In genomic region chr17:2595200-2595599, GRCh38 we compare ENCODE assay signal across 8 cellular contexts.
DNase-seq lines count a peak whose midpoint lies in the region; TF ChIP-seq lines count a peak whose summit lies in the region.

No MANE protein-coding gene starts in this region.

- H3K79me2 ChIP-seq in Loucy (ENCODE audit: insufficient read depth, low read length), result peaks cover 64% of the 10 kb centered on the region

- H3K27me3 Mint-ChIP-seq in nephron (ENCODE audit: low read depth), result no peaks in the 10 kb centered on the region

- DNase-seq in coronary artery (ENCODE audit: low spot score) (no peak), SW 1271 (lab: John Stamatoyannopoulos, UW) (no peak), NCI-H2107 (lab: John Stamatoyannopoulos, UW) (no peak), GM13976 (ENCODE audit: low spot score) (no peak), MV-4-11 (lab: John Stamatoyannopoulos, UW) (no peak)

- TF ChIP-seq CTCF in Loucy (conservative IDR thresholded peaks at IDR 0.05; ENCODE audit: low read length) (no peak), coronary artery (IDR thresholded peaks at IDR 0.05) (no peak), nephron (IDR thresholded peaks at IDR 0.05; ENCODE audit: unreplicated experiment in 3 of 3) (no peak), GM13976 (IDR thresholded peaks at IDR 0.05; ENCODE audit: borderline replicate concordance, control extremely low read depth, extremely low read depth, insufficient read depth, missing control alignments) (no peak)

- H3K9me2 ChIP-seq in Loucy (replicated peaks; ENCODE audit: low read depth, low read length), result no peaks in the 10 kb centered on the region

- no peak overlapping the region for H2AFZ ChIP-seq in Loucy (ENCODE audit: low read length)

- H3K27me3 ChIP-seq in BLaER1 (no peaks in the 10 kb centered on the region), Loucy (ENCODE audit: insufficient read depth, low read length, poor library complexity, severe bottlenecking) (peaks cover 7% of the 10 kb centered on the region)

- no peaks in the 10 kb centered on the region for H3K9me3 ChIP-seq in BLaER1
- no peaks in the 10 kb centered on the region for H3K9me3 ChIP-seq in Loucy (ENCODE audit: insufficient read depth, low read depth, low read length)

- peak overlapping the region; percentile 93 for H3K4me2 ChIP-seq in BLaER1
- peak overlapping the region; percentile 99 for H3K4me2 ChIP-seq in Loucy (ENCODE audit: low read depth, low read length, poor library complexity, severe bottlenecking)

- H3K27ac ChIP-seq in BLaER1 (peak overlapping the region; percentile 97; the same call in 1 of the 2 replicates), coronary artery (peak overlapping the region; percentile 97)

- peak overlapping the region; percentile 97 for H3K4me3 ChIP-seq in BLaER1
- peak overlapping the region; percentile 98 for H3K4me3 ChIP-seq in Loucy (ENCODE audit: low read length, poor library complexity, severe bottlenecking)
- peak overlapping the region; percentile 99 for H3K4me3 ChIP-seq in coronary artery

- H3K4me3 Mint-ChIP-seq in nephron, result peak overlapping the region; percentile 91 to 95 (median 93)

- no peaks in the 10 kb centered on the region for H3F3A ChIP-seq in Loucy (ENCODE audit: low read depth)

- peaks cover 4% of the 10 kb centered on the region for H3K36me3 Mint-ChIP-seq in nephron (ENCODE audit: low read depth)

- peaks cover 62% of the 10 kb centered on the region for H4K20me1 ChIP-seq in BLaER1
- H4K20me1 ChIP-seq in Loucy (ENCODE audit: insufficient read depth, low read length, poor library complexity, severe bottlenecking), result peaks cover 62% of the 10 kb centered on the region

- H3K9ac ChIP-seq in BLaER1, result peak overlapping the region; percentile 99
- peak overlapping the region; percentile 95 for H3K9ac ChIP-seq in Loucy (ENCODE audit: low read depth, low read length, poor library complexity, severe bottlenecking)

- H3K4me1 ChIP-seq in BLaER1, result peaks cover 39% of the 10 kb centered on the region
- peaks cover 41% of the 10 kb centered on the region for H3K4me1 ChIP-seq in Loucy (ENCODE audit: insufficient read depth, low read length, poor library complexity, severe bottlenecking)

- peak overlapping the region; percentile 76 to 92 (median 79) for H3K27ac Mint-ChIP-seq in nephron

- H3K36me3 ChIP-seq in BLaER1, result peaks cover 7% of the 10 kb centered on the region; the same call in 1 of the 2 replicates
- no peaks in the 10 kb centered on the region for H3K36me3 ChIP-seq in Loucy (ENCODE audit: insufficient read depth, low read length)

- peaks cover 33% of the 10 kb centered on the region for H3K4me1 Mint-ChIP-seq in nephron

- H3K9me3 Mint-ChIP-seq in nephron, result no peaks in the 10 kb centered on the region

- in situ Hi-C loops in GM13976 (cut with MboI; ENCODE audit: low sequenced_read_pairs, unreplicated experiment), result no loop called here
